Comparison of ENCODE assay signal across 17 cellular contexts in genomic region chr10:91200314-91201212, GRCh38. TPM values are rescaled to one million over a fixed set of nuclear protein-coding genes. Genes with fewer than 3 reads are reported as not detected.
A peak's percentile ranks its signal among the peaks of the same experiment; 100 is the strongest.
DNase-seq lines count a peak whose midpoint lies in the region; ATAC-seq lines count a peak whose summit lies in the region.
"Had no signal": no experiment of that assay in that cellular context is flagged by ENCODE, and none has a peak within 500 bp of the region (broad histone marks: within the 10 kb centered on the region; RNA-seq: fewer than 3 reads in every experiment).

No MANE protein-coding gene starts in this region.

- H3K4me3 Mint-ChIP-seq in activated CD4-positive, alpha-beta memory T cell treated with anti-CD3 and anti-CD28 coated beads for 36 hours = peak overlapping the region; percentile 49
- H3K4me3 Mint-ChIP-seq: GM23338 had no signal

- peaks cover 13 to 20% of the 10 kb centered on the region in 2 donors for H3K4me1 ChIP-seq in muscle layer of duodenum (ENCODE audit: control insufficient read depth in 1 of 2, insufficient read depth in 2 of 2, low read length in 2 of 2)

- no peaks in the 10 kb centered on the region for H3K9me3 ChIP-seq in muscle layer of duodenum (ENCODE audit: control insufficient read depth in 1 of 2, low read length in 2 of 2)
- H3K9me3 ChIP-seq: esophagus squamous epithelium, stomach had no signal

- H3K9me3 Mint-ChIP-seq in activated CD4-positive, alpha-beta memory T cell treated with anti-CD3 and anti-CD28 coated beads for 36 hours = no peaks in the 10 kb centered on the region
- H3K9me3 Mint-ChIP-seq: GM23338 had no signal

- H3K36me3 Mint-ChIP-seq in activated CD4-positive, alpha-beta memory T cell treated with anti-CD3 and anti-CD28 coated beads for 36 hours = peaks cover 4% of the 10 kb centered on the region

- peak; percentile 30 for ATAC-seq in GM21723 (IDR thresholded peaks at IDR 0.05; ENCODE audit: unreplicated experiment)
- ATAC-seq: GM23338 had no signal

- no peak for DNase-seq in activated CD4-positive, alpha-beta memory T cell treated with anti-CD3 and anti-CD28 coated beads for 36 hours
- no peak for DNase-seq in DMS153 treated with DMSO at 0.1 percent for 48 hours (lab: John Stamatoyannopoulos, UW; ENCODE audit: unreplicated experiment)
- DNase-seq in NCI-H345 treated with DMSO at 0.1 percent for 48 hours (lab: John Stamatoyannopoulos, UW; ENCODE audit: unreplicated experiment) = no peak
- no peak for DNase-seq in anterior cingulate cortex (lab: John Stamatoyannopoulos, UW)
- DNase-seq in GM19240 (ENCODE audit: insufficient read length, low spot score) = no peak
- DNase-seq: brain microvascular endothelial cell, DMS 273 treated with DMSO at 0.1 percent for 48 hours, esophagus squamous epithelium, islet precursor cell, NCI-H1694 treated with DMSO at 0.1 percent for 48 hours, SHP77 treated with DMSO at 0.1 percent for 48 hours, stomach had no signal

- intact Hi-C loops in activated CD4-positive, alpha-beta memory T cell treated with anti-CD3 and anti-CD28 coated beads for 36 hours (cut with micrococcal nuclease) = loop anchor here (1.0 to 10.0 kb wide), 7 partner anchors 10 to 597 kb away; partner anchors contain the start of genes HECTD2, PCGF5 and TNKS2

- H3K27me3 Mint-ChIP-seq in activated CD4-positive, alpha-beta memory T cell treated with anti-CD3 and anti-CD28 coated beads for 36 hours = no peaks in the 10 kb centered on the region

- H3K27me3 ChIP-seq in muscle layer of duodenum (ENCODE audit: low read depth, low read length) = no peaks in the 10 kb centered on the region
- H3K27me3 ChIP-seq: brain microvascular endothelial cell, esophagus squamous epithelium, stomach had no signal

- peak overlapping the region; percentile 3 for H3K27ac ChIP-seq in muscle layer of duodenum (ENCODE audit: low read length)
- H3K27ac ChIP-seq: brain microvascular endothelial cell, HL-60 had no signal

- CTCF ChIA-PET in activated CD4-positive, alpha-beta memory T cell treated with anti-CD3 and anti-CD28 coated beads for 36 hours (lab: Charles Lee) = interaction anchor here (0.8 to 1.6 kb wide), 3 partner anchors 10 to 98 kb away, joined by 3 to 6 read pairs (median 5); no protein-coding TSS in a partner anchor

- peaks cover 85% of the 10 kb centered on the region for H3K4me1 Mint-ChIP-seq in activated CD4-positive, alpha-beta memory T cell treated with anti-CD3 and anti-CD28 coated beads for 36 hours (ENCODE audit: low read depth)

- H3K4me3 ChIP-seq in GM08714 (ENCODE audit: low read length) (peak overlapping the region; percentile 51; the same call in 1 of the 2 replicates), muscle layer of duodenum (ENCODE audit: low read depth in 1 of 2, low read length in 2 of 2) (no peak overlapping the region)
- H3K4me3 ChIP-seq: esophagus squamous epithelium, GM23338, stomach had no signal

- no peaks in the 10 kb centered on the region for H3K36me3 ChIP-seq in muscle layer of duodenum (ENCODE audit: control insufficient read depth in 1 of 2, insufficient read depth in 2 of 2, low read length in 2 of 2)
- H3K36me3 ChIP-seq: brain microvascular endothelial cell, esophagus squamous epithelium, stomach had no signal

- POLR2A ChIA-PET in activated CD4-positive, alpha-beta memory T cell treated with anti-CD3 and anti-CD28 coated beads for 36 hours (lab: Charles Lee) = interaction anchor here (0.8 to 2.6 kb wide), 6 partner anchors 10 to 49 kb away, joined by 3 to 13 read pairs (median 3); no protein-coding TSS in a partner anchor

- H3K27ac Mint-ChIP-seq in activated CD4-positive, alpha-beta memory T cell treated with anti-CD3 and anti-CD28 coated beads for 36 hours = peak overlapping the region; percentile 86
- H3K27ac Mint-ChIP-seq: GM23338 had no signal

RNA-seq across cellular contexts. Expression of gene PCGF5, which starts 19.9 kb away (rescaled TPM):
- total RNA-seq in activated CD4-positive, alpha-beta memory T cell treated with anti-CD3 and anti-CD28 coated beads for 36 hours = 10 to 100 TPM; 42.9 to 46.8 TPM
